8 cellular contexts compared by ENCODE assay signal in genomic region chr5:173888473-173889135, GRCh38. TPM values are rescaled to one million over a fixed set of nuclear protein-coding genes. Genes with fewer than 3 reads are reported as not detected.
DNase-seq lines count a peak whose midpoint lies in the region; ATAC-seq and TF ChIP-seq lines count a peak whose summit lies in the region.

No MANE protein-coding gene starts in this region.

- peak overlapping the region; percentile 78 for H3K4me3 Mint-ChIP-seq in Caco-2 (ENCODE audit: unreplicated experiment)

- no peaks in the 10 kb centered on the region for H3K9me2 ChIP-seq in MM.1S (replicated peaks; ENCODE audit: insufficient read depth, low read length)

- H3K4me1 ChIP-seq in Caco-2 (peaks cover 37% of the 10 kb centered on the region), MM.1S (ENCODE audit: low read length) (peaks cover 34% of the 10 kb centered on the region), body of pancreas (peaks cover 19% of the 10 kb centered on the region), suprapubic skin (peaks cover 78% of the 10 kb centered on the region)

- peaks cover 9% of the 10 kb centered on the region for H3K36me3 Mint-ChIP-seq in Caco-2 (ENCODE audit: insufficient read depth, unreplicated experiment)

- CTCF ChIA-PET in Caco-2 (lab: Charles Lee), result interaction anchor here (0.7 to 1.7 kb wide), 8 partner anchors 31 to 273 kb away, joined by 4 to 9 read pairs (median 6); partner anchors contain the start of gene BOD1

- H3K4me2 ChIP-seq in MM.1S (ENCODE audit: low read depth, low read length), result peak overlapping the region; percentile 22; the same call in 1 of the 2 replicates

- DNase-seq in Caco-2 (peak in 1 of 2 experiments; percentile 26), MM.1S (no peak), body of pancreas (peak in 2 of 4 donors; percentile 34 to 44), left colon (peak; percentile 40 to 54), suprapubic skin (ENCODE audit: low spot score in 2 of 2) (no peak), HuH-7.5 (ENCODE audit: low spot score) (no peak)

- POLR2A ChIA-PET in Caco-2 (lab: Charles Lee), result interaction anchor here (0.9 to 1.8 kb wide), 15 partner anchors 29 to 560 kb away, joined by 3 to 21 read pairs (median 7); partner anchors contain the start of genes BOD1 and STC2

- H3K9ac ChIP-seq in MM.1S (ENCODE audit: low read length), result peak overlapping the region; percentile 96

- peaks cover 76% of the 10 kb centered on the region for H3K79me2 ChIP-seq in MM.1S (ENCODE audit: low read length)

- no peaks in the 10 kb centered on the region for H4K20me1 ChIP-seq in MM.1S (ENCODE audit: insufficient read depth, low read length)

- TSS peak; percentile 54 for BruUV-seq in Caco-2 (replicated peaks; lab: Mats Ljungman, UMichigan)

- no peak for TF ChIP-seq CTCF in Caco-2 (IDR thresholded peaks at IDR 0.05; ENCODE audit: insufficient read depth in 1 of 2, low read depth in 1 of 2, low read length in 1 of 2, severe bottlenecking in 1 of 2, unreplicated experiment in 1 of 2)
- TF ChIP-seq CTCF in MM.1S (IDR thresholded peaks at IDR 0.05; ENCODE audit: low read length), result no peak
- TF ChIP-seq CTCF in body of pancreas (IDR thresholded peaks at IDR 0.05), result no peak
- TF ChIP-seq CTCF in suprapubic skin (IDR thresholded peaks at IDR 0.05), result no peak

- TF ChIP-seq POLR2A in body of pancreas (IDR thresholded peaks at IDR 0.05) (no peak), suprapubic skin (IDR thresholded peaks at IDR 0.05) (no peak)

- no peak overlapping the region for H2AFZ ChIP-seq in MM.1S (ENCODE audit: low read length)

- H3K27ac Mint-ChIP-seq in Caco-2 (ENCODE audit: unreplicated experiment), result peak overlapping the region; percentile 98

- TF ChIP-seq EP300 in suprapubic skin (IDR thresholded peaks at IDR 0.05), result no peak

- H3K36me3 ChIP-seq in Caco-2 (ENCODE audit: control insufficient read depth, insufficient read depth, low read length) (no peaks in the 10 kb centered on the region), MM.1S (replicated peaks; ENCODE audit: insufficient read depth, low read length) (peaks cover 8% of the 10 kb centered on the region), body of pancreas (replicated peaks in 1 of 2; ENCODE audit: insufficient read depth in 1 of 2, low read depth in 2 of 2) (no peaks in the 10 kb centered on the region), suprapubic skin (no peaks in the 10 kb centered on the region)

- H3F3A ChIP-seq in MM.1S (ENCODE audit: insufficient read depth, low read length), result peaks cover 78% of the 10 kb centered on the region

- no peaks in the 10 kb centered on the region for H3K9me3 ChIP-seq in Caco-2
- H3K9me3 ChIP-seq in MM.1S (replicated peaks; ENCODE audit: insufficient read depth, low read length), result no peaks in the 10 kb centered on the region
- no peaks in the 10 kb centered on the region for H3K9me3 ChIP-seq in body of pancreas
- H3K9me3 ChIP-seq in suprapubic skin, result no peaks in the 10 kb centered on the region

- intact Hi-C loops in Caco-2 (cut with micrococcal nuclease; ENCODE audit: unreplicated experiment), result loop anchor here (1.0 to 2.0 kb wide), 2 partner anchors 30 to 85 kb away; no protein-coding TSS in a partner anchor
- intact Hi-C loops in body of pancreas (cut with DNase I), result no loop called here
- intact Hi-C loops in left colon (cut with DNase I, micrococcal nuclease), result no loop called here

- H3K4me1 Mint-ChIP-seq in Caco-2 (ENCODE audit: low read depth, unreplicated experiment), result peaks cover 40% of the 10 kb centered on the region

- no peaks in the 10 kb centered on the region for H3K9me3 Mint-ChIP-seq in Caco-2 (ENCODE audit: unreplicated experiment)

- H3K27me3 ChIP-seq in Caco-2 (replicated peaks; ENCODE audit: control insufficient read depth, insufficient read depth, low read length) (no peaks in the 10 kb centered on the region), MM.1S (replicated peaks; ENCODE audit: insufficient read depth, low read length) (no peaks in the 10 kb centered on the region), body of pancreas (no peaks in the 10 kb centered on the region), suprapubic skin (no peaks in the 10 kb centered on the region)

- no peaks in the 10 kb centered on the region for H3K27me3 Mint-ChIP-seq in Caco-2 (ENCODE audit: insufficient read depth, unreplicated experiment)

- H3K27ac ChIP-seq in MM.1S (ENCODE audit: low read length), result peak overlapping the region; percentile 85; the same call in 1 of the 2 replicates
- H3K27ac ChIP-seq in body of pancreas, result peak overlapping the region; percentile 61 to 95 (median 92)
- peak overlapping the region; percentile 87 for H3K27ac ChIP-seq in suprapubic skin

- ATAC-seq in body of pancreas (no peak), left colon (no peak), GM21447 (IDR thresholded peaks at IDR 0.05; ENCODE audit: unreplicated experiment) (no peak), HG03095 (IDR thresholded peaks at IDR 0.05; ENCODE audit: unreplicated experiment) (no peak)

- 0% methylated on average over 36 to 37 of the region's 37 CpGs for WGBS in body of pancreas, 2 donors
- WGBS in suprapubic skin, result under 1% methylated on average over 37 of the region's 37 CpGs

- H3K4me3 ChIP-seq in Caco-2 (ENCODE audit: low read depth, low read length), result peak overlapping the region; percentile 66
- peak overlapping the region; percentile 92 for H3K4me3 ChIP-seq in MM.1S (ENCODE audit: low read length)
- peak overlapping the region; percentile 73 to 91 for H3K4me3 ChIP-seq in body of pancreas
- peak overlapping the region; percentile 73 for H3K4me3 ChIP-seq in suprapubic skin

RNA-seq across cellular contexts. Expression of gene CPEB4, which starts 0.5 kb away (rescaled TPM):
- total RNA-seq in Caco-2 (2022) (21.4 and 25.1 TPM in 2 replicates), body of pancreas (10 to 100 TPM; 35.3 to 35.6 TPM), left colon (10 to 100 TPM; 42.1 to 42.8 TPM), suprapubic skin (10 to 100 TPM; 45.2 to 70.7 (median 52.5) TPM)

Comparison
In these comparisons a context has a peak if more than half of its experiments do, and no peak if none do; other contexts are left out.
1. DNase-seq: peak in left colon (2 of 2); none in MM.1S (single experiment), suprapubic skin (0 of 2) and HuH-7.5 (single experiment).
2. Peak in every context shown above with its lines, with median percentiles within 50 percentile points of each other: H3K4me3 ChIP-seq and H3K27ac ChIP-seq.